Comparison of ENCODE assay signal across 8 cellular contexts in genomic region chr7:3482147-3482921, GRCh38.
A peak's percentile ranks its signal among the peaks of the same experiment; 100 is the strongest.
DNase-seq lines count a peak whose midpoint lies in the region; ATAC-seq and TF ChIP-seq lines count a peak whose summit lies in the region.

No MANE protein-coding gene starts in this region.

- no peak overlapping the region for H3K4me3 Mint-ChIP-seq in type B pancreatic cell

- H3K36me3 ChIP-seq in cardiac muscle cell, result no peaks in the 10 kb centered on the region

- no peak overlapping the region for H3K4me3 ChIP-seq in cardiac muscle cell

- H3K27ac ChIP-seq in cardiac muscle cell (no peak overlapping the region), foreskin keratinocyte (no peak overlapping the region)

- H3K36me3 Mint-ChIP-seq in type B pancreatic cell, result no peaks in the 10 kb centered on the region

- peak overlapping the region; percentile 12 for H3K27ac Mint-ChIP-seq in type B pancreatic cell

- ATAC-seq in left ventricle myocardium superior (no peak), foreskin keratinocyte (peak; percentile 66), GM19023 (IDR thresholded peaks at IDR 0.05; ENCODE audit: unreplicated experiment) (no peak), HG02973 (IDR thresholded peaks at IDR 0.05; ENCODE audit: unreplicated experiment) (no peak), esophagus mucosa (no peak)

- DNase-seq in cardiac muscle cell (ENCODE audit: low read depth in 1 of 2, low spot score in 1 of 2) (peak; percentile 51 to 58), left ventricle myocardium superior (no peak), RKO (ENCODE audit: low spot score) (peak; percentile 51), foreskin keratinocyte (peak; percentile 27 to 49), type B pancreatic cell (ENCODE audit: extremely low spot score, unreplicated experiment) (no peak)

- H3K4me1 ChIP-seq in cardiac muscle cell (ENCODE audit: low read depth) (no peaks in the 10 kb centered on the region), foreskin keratinocyte (no peaks in the 10 kb centered on the region)

- H3K27me3 ChIP-seq in cardiac muscle cell (no peaks in the 10 kb centered on the region), foreskin keratinocyte (no peaks in the 10 kb centered on the region)

- no peaks in the 10 kb centered on the region for H3K27me3 Mint-ChIP-seq in type B pancreatic cell

- H3K4me1 Mint-ChIP-seq in type B pancreatic cell (ENCODE audit: unreplicated experiment), result peaks cover 13% of the 10 kb centered on the region

- intact Hi-C loops in left ventricle myocardium superior (cut with micrococcal nuclease), result no loop called here

- no peaks in the 10 kb centered on the region for H3K9me3 Mint-ChIP-seq in type B pancreatic cell

- H3K9me3 ChIP-seq in cardiac muscle cell (ENCODE audit: low read depth), result no peaks in the 10 kb centered on the region

- TF ChIP-seq CTCF in cardiac muscle cell (IDR thresholded peaks at IDR 0.05; ENCODE audit: low read depth, low read length), result peak; percentile 59
- peak; percentile 60 for TF ChIP-seq CTCF in foreskin keratinocyte (conservative IDR thresholded peaks at IDR 0.05)
- peak; percentile 75 for TF ChIP-seq CTCF in type B pancreatic cell (conservative IDR thresholded peaks at IDR 0.05)

Comparison
In these comparisons a context has a peak if more than half of its experiments do, and no peak if none do; other contexts are left out.
1. DNase-seq: peak in cardiac muscle cell (2 of 2), RKO (single experiment) and foreskin keratinocyte (2 of 2); none in left ventricle myocardium superior (single experiment) and type B pancreatic cell (single experiment).
2. Peak in every context shown above with its lines, with median percentiles within 50 percentile points of each other: CTCF ChIP-seq.